ENCODE assay signal across 1 cellular context in the genomic region with DNA sequence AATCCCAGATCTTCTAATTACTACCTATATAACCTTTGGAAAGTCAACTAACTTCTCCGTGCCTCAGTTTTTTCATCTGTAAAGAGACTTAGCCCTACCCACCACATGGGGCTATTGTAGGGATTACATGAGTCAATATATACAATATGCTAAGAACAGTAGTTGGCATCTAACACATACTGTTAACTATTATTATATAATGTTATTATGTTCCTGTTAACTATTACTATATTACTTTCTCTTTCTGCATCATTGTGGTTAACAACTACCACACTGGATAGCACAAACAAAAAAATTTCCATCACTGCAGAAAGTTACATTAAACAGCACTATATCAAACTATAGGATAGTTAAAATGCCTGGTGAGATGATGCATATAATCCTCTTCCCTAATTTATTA.
TF ChIP-seq lines count a peak whose summit lies in the region.

No MANE protein-coding gene starts in this region.

TF ChIP-seq in IMR-90, 13 proteins besides CTCF, POLR2A, EP300 and RAD21:
- TF ChIP-seq FOS (IDR thresholded peaks at IDR 0.05; ENCODE audit: low read depth, low read length): no peak
- no peak for TF ChIP-seq USF2 (IDR thresholded peaks at IDR 0.05; ENCODE audit: low read depth, low read length)
- no peak for TF ChIP-seq MAZ (IDR thresholded peaks at IDR 0.05; ENCODE audit: borderline replicate concordance, low read depth, low read length)
- TF ChIP-seq NFE2L2 (IDR thresholded peaks at IDR 0.05; ENCODE audit: low read depth, low read length): no peak
- no peak for TF ChIP-seq CHD1 (IDR thresholded peaks at IDR 0.05; ENCODE audit: low read depth, low read length)
- TF ChIP-seq BHLHE40 (IDR thresholded peaks at IDR 0.05; ENCODE audit: low read depth, low read length): no peak
- no peak for TF ChIP-seq SMC3 (IDR thresholded peaks at IDR 0.05; ENCODE audit: low read depth, low read length)
- no peak for TF ChIP-seq CEBPB (IDR thresholded peaks at IDR 0.05; ENCODE audit: low read depth, low read length)
- TF ChIP-seq RFX5 (IDR thresholded peaks at IDR 0.05; ENCODE audit: low read depth, low read length): no peak
- no peak for TF ChIP-seq RCOR1 (IDR thresholded peaks at IDR 0.05; ENCODE audit: insufficient replicate concordance, low read length)
- TF ChIP-seq MXI1 (IDR thresholded peaks at IDR 0.05; ENCODE audit: borderline replicate concordance, low read depth, low read length): no peak
- TF ChIP-seq ELK1 (IDR thresholded peaks at IDR 0.05; ENCODE audit: borderline replicate concordance, low read depth, low read length): no peak
- no peak for TF ChIP-seq MAFK (IDR thresholded peaks at IDR 0.05; ENCODE audit: low read depth, low read length)
